ENCODE assay signal across 8 cellular contexts in genomic region chr11:107563702-107564101, GRCh38. TPM values are rescaled to one million over a fixed set of nuclear protein-coding genes. Genes with fewer than 3 reads are reported as not detected.
DNase-seq lines count a peak whose midpoint lies in the region; ATAC-seq, FAIRE-seq and TF ChIP-seq lines count a peak whose summit lies in the region.

No MANE protein-coding gene starts in this region.

- H3K36me3 ChIP-seq in astrocyte (ENCODE audit: insufficient read depth, low read length): no peaks in the 10 kb centered on the region

- H3K36me3 Mint-ChIP-seq in astrocyte (ENCODE audit: low read depth, unreplicated experiment): peaks cover 2% of the 10 kb centered on the region

- H3K27me3 Mint-ChIP-seq in astrocyte (ENCODE audit: low read depth, unreplicated experiment): no peaks in the 10 kb centered on the region
- H3K27me3 Mint-ChIP-seq in stimulated activated naive CD8-positive, alpha-beta T cell treated with anti-CD3 and anti-CD28 coated beads, Interleukin-15, amount 100 ng/mL, for 72 hours: no peaks in the 10 kb centered on the region

- FAIRE-seq in astrocyte (lab: Jason Lieb, UNC): peak; percentile 83

- H2AFZ ChIP-seq in astrocyte (ENCODE audit: low read depth, low read length): no peak overlapping the region

- H3K27me3 ChIP-seq in astrocyte (ENCODE audit: insufficient read depth, low read length): no peaks in the 10 kb centered on the region

- no peaks in the 10 kb centered on the region for H3K9me3 Mint-ChIP-seq in astrocyte (ENCODE audit: unreplicated experiment)
- no peaks in the 10 kb centered on the region for H3K9me3 Mint-ChIP-seq in stimulated activated naive CD8-positive, alpha-beta T cell treated with anti-CD3 and anti-CD28 coated beads, Interleukin-15, amount 100 ng/mL, for 72 hours

- no peaks in the 10 kb centered on the region for H3K9me3 ChIP-seq in astrocyte (ENCODE audit: insufficient read depth, low read depth, low read length)

- H3K4me2 ChIP-seq in astrocyte (ENCODE audit: low read length): peak overlapping the region; percentile 86

- no peak overlapping the region; the same call in 1 of the 2 replicates for H3K4me3 ChIP-seq in Jurkat, Clone E6-1 (ENCODE audit: low read length)
- no peak overlapping the region for H3K4me3 ChIP-seq in astrocyte (ENCODE audit: insufficient read depth, low read depth, low read length)

- peak; percentile 42 for ATAC-seq in GM21526 (IDR thresholded peaks at IDR 0.05; ENCODE audit: low FRiP score, unreplicated experiment)
- ATAC-seq in stimulated activated naive CD8-positive, alpha-beta T cell treated with anti-CD3 and anti-CD28 coated beads, Interleukin-15, amount 100 ng/mL, for 72 hours: no peak

- H3K4me3 Mint-ChIP-seq in astrocyte (ENCODE audit: unreplicated experiment): peak overlapping the region; percentile 27
- H3K4me3 Mint-ChIP-seq in stimulated activated naive CD8-positive, alpha-beta T cell treated with anti-CD3 and anti-CD28 coated beads, Interleukin-15, amount 100 ng/mL, for 72 hours: peak overlapping the region; percentile 27 to 91

- peak overlapping the region; percentile 65 for H3K9ac ChIP-seq in astrocyte (ENCODE audit: low read length)

- TF ChIP-seq CTCF in astrocyte (IDR thresholded peaks at IDR 0.05; ENCODE audit: insufficient read depth, low read depth, low read length): peak; percentile 80

- no peaks in the 10 kb centered on the region for H4K20me1 ChIP-seq in astrocyte (ENCODE audit: insufficient read depth, low read length)

- H3K27ac ChIP-seq in astrocyte (ENCODE audit: low read depth, low read length): peak overlapping the region; percentile 88

- H3K4me1 Mint-ChIP-seq in astrocyte (ENCODE audit: low read depth, unreplicated experiment): peaks cover 27% of the 10 kb centered on the region
- H3K4me1 Mint-ChIP-seq in stimulated activated naive CD8-positive, alpha-beta T cell treated with anti-CD3 and anti-CD28 coated beads, Interleukin-15, amount 100 ng/mL, for 72 hours: peaks cover 67% of the 10 kb centered on the region

- peaks cover 36% of the 10 kb centered on the region for H3K4me1 ChIP-seq in astrocyte (ENCODE audit: insufficient read depth, low read length)

- DNase-seq in EH (ENCODE audit: low read depth) (peak; percentile 74), SHP77 treated with DMSO at 0.1 percent for 48 hours (lab: John Stamatoyannopoulos, UW) (peak; percentile 53), astrocyte (ENCODE audit: low read depth) (peak; percentile 49), iris pigment epithelial cell (ENCODE audit: low read depth) (peak; percentile 62), cortex of kidney (lab: John Stamatoyannopoulos, UW) (no peak)
- peak; percentile 44 for DNase-seq in Jurkat, Clone E6-1 (ENCODE audit: low read depth, low spot score)
- peak; percentile 19 to 22 for DNase-seq in stimulated activated naive CD8-positive, alpha-beta T cell treated with anti-CD3 and anti-CD28 coated beads, Interleukin-15, amount 100 ng/mL, for 72 hours

- peaks cover 33% of the 10 kb centered on the region for H3K79me2 ChIP-seq in astrocyte (ENCODE audit: insufficient read depth, low read length)

- peak overlapping the region; percentile 3 for H3K27ac Mint-ChIP-seq in astrocyte (ENCODE audit: unreplicated experiment)
- H3K27ac Mint-ChIP-seq in stimulated activated naive CD8-positive, alpha-beta T cell treated with anti-CD3 and anti-CD28 coated beads, Interleukin-15, amount 100 ng/mL, for 72 hours: peak overlapping the region in 1 of 2 donors; percentile 66

RNA-seq across cellular contexts. Expression of gene ALKBH8, which starts 1.8 kb away (rescaled TPM):
- polyA plus RNA-seq in Jurkat, Clone E6-1 (2012; ENCODE audit: insufficient read depth, insufficient read length): 9.1 TPM
- total RNA-seq in astrocyte: 12.7 and 13.0 TPM in 2 replicates

RNA-seq across cellular contexts. Expression of gene ELMOD1, which starts 27.2 kb away (rescaled TPM):
- 0.64 TPM for polyA plus RNA-seq in Jurkat, Clone E6-1 (2012; ENCODE audit: insufficient read depth, insufficient read length)
- 0.34 and 0.52 TPM in 2 replicates for total RNA-seq in astrocyte
